Comparison of ENCODE assay signal across 15 cellular contexts in genomic region chr11:110027627-110028371, GRCh38.
DNase-seq lines count a peak whose midpoint lies in the region; ATAC-seq, FAIRE-seq and TF ChIP-seq lines count a peak whose summit lies in the region.
"Had no signal": no experiment of that assay in that cellular context is flagged by ENCODE, and none has a peak within 500 bp of the region (broad histone marks: within the 10 kb centered on the region; RNA-seq: fewer than 3 reads in every experiment).

No MANE protein-coding gene starts in this region.

- TF ChIP-seq EP300 in HepG2 (IDR thresholded peaks at IDR 0.05; ENCODE audit: low read depth in 2 of 2, low read length in 2 of 2) (no peak), HepG2 (CRISPR knock-in tag; IDR thresholded peaks at IDR 0.05; ENCODE audit: borderline replicate concordance) (no peak)

- H3K27ac ChIP-seq in hepatocyte, result peak overlapping the region; percentile 34
- no peak overlapping the region for H3K27ac ChIP-seq in HepG2 (ENCODE audit: extremely low read length, insufficient read depth, low read length)
- H3K27ac ChIP-seq: vagina, VCaP had no signal

- CTCF ChIA-PET in HepG2 (lab: Yijun Ruan, JAX; ENCODE audit: low intra/inter-chr PET ratio, low total read pairs), result no interaction called here

- no peak for TF ChIP-seq POLR2A in HepG2 (IDR thresholded peaks at IDR 0.05; ENCODE audit: insufficient read depth in 1 of 2, low read depth in 2 of 2, low read length in 2 of 2)

- intact Hi-C loops in HepG2 (cut with micrococcal nuclease; ENCODE audit: unreplicated experiment), result loop anchor here (5.0 kb wide), 1 partner anchor 1030 kb away; no protein-coding TSS in a partner anchor

- H2AFZ ChIP-seq in hepatocyte (no peak overlapping the region), HepG2 (ENCODE audit: low read length) (no peak overlapping the region)

- H4K20me1 ChIP-seq in hepatocyte (ENCODE audit: insufficient read depth, poor library complexity, severe bottlenecking), result no peaks in the 10 kb centered on the region
- no peaks in the 10 kb centered on the region for H4K20me1 ChIP-seq in HepG2 (ENCODE audit: insufficient read depth, low read length)

- H3K36me3 ChIP-seq in hepatocyte (replicated peaks; ENCODE audit: insufficient read depth, low read depth) (no peaks in the 10 kb centered on the region), HepG2 (replicated peaks in 1 of 2; ENCODE audit: control insufficient read depth in 1 of 2, insufficient read depth in 2 of 2, low read length in 2 of 2) (no peaks in the 10 kb centered on the region)
- H3K36me3 ChIP-seq: vagina had no signal

- ATAC-seq in GM19467 (IDR thresholded peaks at IDR 0.05; ENCODE audit: unreplicated experiment), result peak; percentile 36
- ATAC-seq in HG02973 (IDR thresholded peaks at IDR 0.05; ENCODE audit: unreplicated experiment), result peak; percentile 36
- no peak for ATAC-seq in HepG2
- ATAC-seq: natural killer cell treated with Interleukin-12 subunit alpha and Interleukin-12 subunit beta and Interleukin-15 and Interleukin-18, amount 100 ng/mL, for 72 hours had no signal

- 80% methylated on average over 4 of the region's 4 CpGs for WGBS in hepatocyte (ENCODE audit: low lambda C conversion rate, missing lambda C conversion rate)
- WGBS in HepG2 (ENCODE audit: low lambda C conversion rate), result 44% methylated on average over 4 of the region's 4 CpGs

- DNase-seq in GM13977 (ENCODE audit: low spot score) (peak; percentile 36), hepatocyte (ENCODE audit: low spot score) (no peak), NCI-H2107 (lab: John Stamatoyannopoulos, UW) (no peak), NCI-H187 treated with DMSO at 0.1 percent for 48 hours (lab: John Stamatoyannopoulos, UW) (no peak), HepG2 (ENCODE audit: low spot score) (no peak)
- DNase-seq in activated CD8-positive, alpha-beta memory T cell treated with anti-CD3 and anti-CD28 coated beads, Interleukin-2, amount 50 U/mL, for 48 hours, result no peak
- DNase-seq: activated T-cell treated with anti-CD3 and anti-CD28 coated beads, Interleukin-2, amount 50 U/mL, for 24 hours; endodermal cell had no signal

- FAIRE-seq in HepG2 (lab: Jason Lieb, UNC), result no peak
- FAIRE-seq: astrocyte, small intestine had no signal

- no peaks in the 10 kb centered on the region for H3K79me2 ChIP-seq in hepatocyte
- no peaks in the 10 kb centered on the region for H3K79me2 ChIP-seq in HepG2 (ENCODE audit: insufficient read depth, low read length)

- H3K4me3 ChIP-seq in hepatocyte (no peak overlapping the region), HepG2 (replicated peaks in 1 of 3; ENCODE audit: insufficient read depth in 1 of 3, low read depth in 2 of 3, low read length in 3 of 3) (no peak overlapping the region)
- H3K4me3 ChIP-seq: vagina had no signal

- H3K4me1 ChIP-seq in hepatocyte (ENCODE audit: insufficient read depth), result peaks cover 8% of the 10 kb centered on the region
- H3K4me1 ChIP-seq in HepG2 (ENCODE audit: insufficient read depth, low read length), result peaks cover 8% of the 10 kb centered on the region; the same call in 1 of the 2 replicates
- H3K4me1 ChIP-seq: vagina had no signal

- in situ Hi-C loops in GM13977 (cut with MboI; ENCODE audit: low pct_unique_long_range_greater_than_20kb, low sequenced_read_pairs, unreplicated experiment) (loop anchor here (25.0 kb wide), 1 partner anchor 110 kb away; no protein-coding TSS in a partner anchor), HepG2 (cut with HindIII; ENCODE audit: extremely low pct_ligation_motif_present, low pct_unique_long_range_greater_than_20kb) (no loop called here)

- H3K9me2 ChIP-seq in hepatocyte (replicated peaks; ENCODE audit: insufficient read depth), result no peaks in the 10 kb centered on the region

- POLR2A ChIA-PET in HepG2 (lab: Yijun Ruan, JAX), result no interaction called here

- no peaks in the 10 kb centered on the region for H3K27me3 ChIP-seq in hepatocyte
- H3K27me3 ChIP-seq in HepG2 (ENCODE audit: control insufficient read depth in 1 of 2, insufficient read depth in 2 of 2, low read length in 2 of 2), result no peaks in the 10 kb centered on the region; a peak in 1 of 5 replicates
- H3K27me3 ChIP-seq: vagina had no signal

- H3K4me2 ChIP-seq in hepatocyte, result no peak overlapping the region
- no peak overlapping the region for H3K4me2 ChIP-seq in HepG2 (ENCODE audit: low read depth, low read length)

- TF ChIP-seq CTCF in GM13977 (IDR thresholded peaks at IDR 0.05; ENCODE audit: extremely low read depth, insufficient read depth, missing control alignments), result no peak
- TF ChIP-seq CTCF in hepatocyte (IDR thresholded peaks at IDR 0.05; ENCODE audit: poor library complexity), result no peak
- TF ChIP-seq CTCF in HepG2 (CRISPR knock-in tag; IDR thresholded peaks at IDR 0.05), result no peak

- H3K9ac ChIP-seq in HepG2 (ENCODE audit: insufficient read depth, low read depth, low read length), result no peak overlapping the region

- H3K9me3 ChIP-seq in hepatocyte (ENCODE audit: low read depth) (no peaks in the 10 kb centered on the region), HepG2 (ENCODE audit: low read length) (no peaks in the 10 kb centered on the region)
- H3K9me3 ChIP-seq: vagina had no signal

- TF ChIP-seq RAD21 in HepG2 (CRISPR knock-in tag; IDR thresholded peaks at IDR 0.05), result no peak

- BruUV-seq in HepG2 (replicated peaks; lab: Mats Ljungman, UMichigan), result no TSS peak

TF ChIP-seq in HepG2, 621 proteins besides CTCF, POLR2A, EP300 and RAD21:
- no peak for TF ChIP-seq ZNF543 (CRISPR knock-in tag; IDR thresholded peaks at IDR 0.05)
- no peak for TF ChIP-seq PREB (CRISPR knock-in tag; IDR thresholded peaks at IDR 0.05)
